Comparison of ENCODE assay signal across 8 cellular contexts in genomic region chr18:59921384-59921891, GRCh38. TPM values are rescaled to one million over a fixed set of nuclear protein-coding genes. Genes with fewer than 3 reads are reported as not detected.
DNase-seq lines count a peak whose midpoint lies in the region; ATAC-seq and TF ChIP-seq lines count a peak whose summit lies in the region.

No MANE protein-coding gene starts in this region.

- no peak overlapping the region for H3K4me3 Mint-ChIP-seq in type B pancreatic cell

- peak overlapping the region; percentile 79 for H3K27ac Mint-ChIP-seq in type B pancreatic cell

- intact Hi-C loops in head of caudate nucleus (cut with DNase I), result no loop called here

- no peaks in the 10 kb centered on the region for H3K27me3 Mint-ChIP-seq in type B pancreatic cell

- ATAC-seq in HG03565 (IDR thresholded peaks at IDR 0.05; ENCODE audit: unreplicated experiment) (peak; percentile 44), HG03439 (IDR thresholded peaks at IDR 0.05; ENCODE audit: unreplicated experiment) (no peak)

- peaks cover 4% of the 10 kb centered on the region for H3K9me3 Mint-ChIP-seq in type B pancreatic cell

- peak; percentile 42 to 53 (median 49) for DNase-seq in stimulated activated CD4-positive, alpha-beta T cell treated with anti-CD3 and anti-CD28 coated beads, Interleukin-12 subunit alpha, Interleukin-12 subunit beta, amount 100 ng/mL, for 48 hours (ENCODE audit: low read depth in 2 of 3, low spot score in 1 of 3)
- no peak for DNase-seq in stimulated activated CD4-positive, alpha-beta T cell treated with anti-CD3 and anti-CD28 coated beads, Interleukin-4, amount 100 ng/mL, for 1 hour
- DNase-seq in activated CD8-positive, alpha-beta memory T cell treated with anti-CD3 and anti-CD28 coated beads, Interleukin-2, amount 50 U/mL, for 48 hours, result peak; percentile 73
- DNase-seq in type B pancreatic cell (ENCODE audit: extremely low spot score, unreplicated experiment) (no peak), OCI-M2 (lab: John Stamatoyannopoulos, UW; ENCODE audit: unreplicated experiment) (no peak), head of caudate nucleus (no peak)

- TF ChIP-seq CTCF in type B pancreatic cell (conservative IDR thresholded peaks at IDR 0.05), result no peak

- no peaks in the 10 kb centered on the region for H3K36me3 Mint-ChIP-seq in type B pancreatic cell

- H3K4me1 Mint-ChIP-seq in type B pancreatic cell (ENCODE audit: unreplicated experiment), result peaks cover 7% of the 10 kb centered on the region

RNA-seq across cellular contexts. Expression of gene PMAIP1, which starts 21.6 kb away (rescaled TPM):
- total RNA-seq in type B pancreatic cell (ENCODE audit: low replicate concordance), result 16.5 and 24.4 TPM in 2 replicates

Comparison
In these comparisons a context has a peak if more than half of its experiments do, and no peak if none do; other contexts are left out.
1. DNase-seq: peak in stimulated activated CD4-positive, alpha-beta T cell treated with anti-CD3 and anti-CD28 coated beads, Interleukin-12 subunit alpha, Interleukin-12 subunit beta, amount 100 ng/mL, for 48 hours (3 of 3) and activated CD8-positive, alpha-beta memory T cell treated with anti-CD3 and anti-CD28 coated beads, Interleukin-2, amount 50 U/mL, for 48 hours (single experiment); none in stimulated activated CD4-positive, alpha-beta T cell treated with anti-CD3 and anti-CD28 coated beads, Interleukin-4, amount 100 ng/mL, for 1 hour (single experiment), type B pancreatic cell (single experiment), OCI-M2 (single experiment) and head of caudate nucleus (0 of 42).